14 cellular contexts compared by ENCODE assay signal in the genomic region with DNA sequence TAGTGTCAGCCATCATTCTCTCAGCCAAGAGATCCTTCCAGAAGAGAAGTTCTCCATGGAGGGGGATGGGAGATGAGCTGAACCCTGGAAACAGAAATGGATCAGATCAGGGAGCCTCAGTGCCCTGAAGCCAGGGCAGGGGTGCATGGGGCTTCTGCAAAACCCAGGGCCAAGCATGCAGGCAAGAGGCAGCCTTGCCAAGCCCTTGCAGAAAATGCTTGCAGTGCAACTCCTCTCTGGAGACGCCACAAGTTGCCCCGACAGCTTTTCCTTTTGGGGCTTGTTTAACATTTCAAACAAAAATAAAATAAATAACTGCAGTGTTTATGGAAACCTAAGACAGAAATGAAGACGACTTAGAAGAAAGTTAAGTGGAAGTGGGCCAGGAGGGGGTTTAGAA.
DNase-seq lines count a peak whose midpoint lies in the region; ATAC-seq and TF ChIP-seq lines count a peak whose summit lies in the region.
"Had no signal": no experiment of that assay in that cellular context is flagged by ENCODE, and none has a peak within 500 bp of the region (broad histone marks: within the 10 kb centered on the region; RNA-seq: fewer than 3 reads in every experiment).

No MANE protein-coding gene starts in this region.

- H3K4me2 ChIP-seq in PC-9: no peak overlapping the region
- H3K4me2 ChIP-seq: GM23338 had no signal

- H3K9me3 Mint-ChIP-seq in endodermal cell: no peaks in the 10 kb centered on the region
- H3K9me3 Mint-ChIP-seq in nephron: no peaks in the 10 kb centered on the region
- H3K9me3 Mint-ChIP-seq in stimulated activated naive CD8-positive, alpha-beta T cell treated with anti-CD3 and anti-CD28 coated beads, Interleukin-15, amount 100 ng/mL, for 72 hours: peaks cover 5 to 8% of the 10 kb centered on the region in 2 donors
- H3K9me3 Mint-ChIP-seq: GM23338 had no signal

- H3K27me3 ChIP-seq in PC-9 (ENCODE audit: insufficient read depth, low read depth) (no peaks in the 10 kb centered on the region; the same call in 1 of the 2 replicates), endodermal cell (ENCODE audit: control insufficient read depth, insufficient read depth, low read length, poor library complexity, severe bottlenecking) (no peaks in the 10 kb centered on the region)

- H3K36me3 Mint-ChIP-seq in endodermal cell (ENCODE audit: low read depth): no peaks in the 10 kb centered on the region
- no peaks in the 10 kb centered on the region for H3K36me3 Mint-ChIP-seq in nephron (ENCODE audit: low read depth)
- H3K36me3 Mint-ChIP-seq: CD4-positive, alpha-beta memory T cell had no signal

- POLR2A ChIA-PET in PC-9 (lab: Charles Lee; ENCODE audit: unreplicated experiment): no interaction called here

- no peak for DNase-seq in PC-9
- DNase-seq in endodermal cell: peak; percentile 35
- no peak for DNase-seq in DMS 273 treated with DMSO at 0.1 percent for 48 hours (lab: John Stamatoyannopoulos, UW)
- no peak for DNase-seq in stimulated activated naive CD4-positive, alpha-beta T cell treated with Interleukin-2 at 50 U/mL for 16 hours (lab: John Stamatoyannopoulos, UW)
- no peak for DNase-seq in stimulated activated naive CD8-positive, alpha-beta T cell treated with anti-CD3 and anti-CD28 coated beads, Interleukin-15, amount 100 ng/mL, for 72 hours
- DNase-seq: C1 segment of cervical spinal cord; Calu3; CD4-positive, alpha-beta memory T cell; COR-L47; DMS153; DND-41; HCEC 1CT had no signal

- H3K27me3 Mint-ChIP-seq in endodermal cell (ENCODE audit: insufficient read depth): peaks cover 24% of the 10 kb centered on the region
- peaks cover 4% of the 10 kb centered on the region for H3K27me3 Mint-ChIP-seq in nephron (ENCODE audit: low read depth)
- peaks cover 27% of the 10 kb centered on the region for H3K27me3 Mint-ChIP-seq in stimulated activated naive CD8-positive, alpha-beta T cell treated with anti-CD3 and anti-CD28 coated beads, Interleukin-15, amount 100 ng/mL, for 72 hours

- intact Hi-C loops in PC-9 (cut with micrococcal nuclease; ENCODE audit: unreplicated experiment): no loop called here

- no TSS peak for BruUV-seq in PC-9 (replicated peaks; lab: Mats Ljungman, UMichigan)

- no peak overlapping the region for H3K9ac ChIP-seq in endodermal cell (ENCODE audit: extremely low read depth, low read length, poor library complexity, severe bottlenecking)

- H3K79me2 ChIP-seq in PC-9 (ENCODE audit: low read depth): no peaks in the 10 kb centered on the region

- H3K4me1 Mint-ChIP-seq in endodermal cell (no peaks in the 10 kb centered on the region), nephron (peaks cover 36% of the 10 kb centered on the region)
- no peaks in the 10 kb centered on the region for H3K4me1 Mint-ChIP-seq in stimulated activated naive CD8-positive, alpha-beta T cell treated with anti-CD3 and anti-CD28 coated beads, Interleukin-15, amount 100 ng/mL, for 72 hours
- H3K4me1 Mint-ChIP-seq: GM23338 had no signal

- no peak overlapping the region for H3K4me3 ChIP-seq in PC-9
- no peak overlapping the region for H3K4me3 ChIP-seq in endodermal cell (ENCODE audit: low read length)
- H3K4me3 ChIP-seq: GM23338 had no signal

- H3K27ac ChIP-seq in PC-9 (no peak overlapping the region), endodermal cell (ENCODE audit: low read depth, low read length) (no peak overlapping the region)

- H3F3A ChIP-seq in PC-9 (ENCODE audit: insufficient read depth, low read depth): no peaks in the 10 kb centered on the region

- H4K20me1 ChIP-seq in PC-9 (ENCODE audit: insufficient read depth): no peaks in the 10 kb centered on the region

- H3K4me1 ChIP-seq in PC-9 (replicated peaks; ENCODE audit: insufficient read depth) (no peaks in the 10 kb centered on the region), endodermal cell (ENCODE audit: control insufficient read depth, insufficient read depth, low read length) (no peaks in the 10 kb centered on the region)

- CTCF ChIA-PET in PC-9 (lab: Charles Lee): no interaction called here

- peaks cover 5% of the 10 kb centered on the region; the same call in 1 of the 2 replicates for H3K9me3 ChIP-seq in PC-9 (ENCODE audit: insufficient read depth, low read depth)
- no peaks in the 10 kb centered on the region for H3K9me3 ChIP-seq in endodermal cell (ENCODE audit: control insufficient read depth, low read length)

- TF ChIP-seq CTCF in PC-9 (conservative IDR thresholded peaks at IDR 0.05) (0 out of 2 replicates have a peak, but pooled peaks have one; percentile 0), endodermal cell (conservative IDR thresholded peaks at IDR 0.05) (peak; percentile 15), nephron (IDR thresholded peaks at IDR 0.05; ENCODE audit: unreplicated experiment in 3 of 3) (peak in 1 of 3 experiments; percentile 11)

- no peak for ATAC-seq in stimulated activated naive CD8-positive, alpha-beta T cell treated with anti-CD3 and anti-CD28 coated beads, Interleukin-15, amount 100 ng/mL, for 72 hours
- ATAC-seq: GM23338 had no signal

- H2AFZ ChIP-seq in PC-9: no peak overlapping the region
- H2AFZ ChIP-seq: GM23338 had no signal

- no peaks in the 10 kb centered on the region for H3K9me2 ChIP-seq in PC-9 (ENCODE audit: insufficient read depth)

- no peaks in the 10 kb centered on the region for H3K36me3 ChIP-seq in PC-9 (ENCODE audit: low read depth)
- H3K36me3 ChIP-seq in endodermal cell (ENCODE audit: control insufficient read depth, insufficient read depth, low read length): no peaks in the 10 kb centered on the region

- WGBS in endodermal cell (ENCODE audit: insufficient coverage in 1 of 2, insufficient read length in 1 of 2), 2 experiments: 71 to 89% methylated on average over 1 to 3 of the region's 3 CpGs

- H3K4me3 Mint-ChIP-seq in endodermal cell (no peak overlapping the region), nephron (no peak overlapping the region)
- H3K4me3 Mint-ChIP-seq in stimulated activated naive CD8-positive, alpha-beta T cell treated with anti-CD3 and anti-CD28 coated beads, Interleukin-15, amount 100 ng/mL, for 72 hours: no peak overlapping the region
- H3K4me3 Mint-ChIP-seq: CD4-positive, alpha-beta memory T cell; GM23338 had no signal

- H3K27ac Mint-ChIP-seq in endodermal cell (no peak overlapping the region), nephron (peak overlapping the region in 2 of 3 experiments; percentile 76 to 90)
- no peak overlapping the region for H3K27ac Mint-ChIP-seq in stimulated activated naive CD8-positive, alpha-beta T cell treated with anti-CD3 and anti-CD28 coated beads, Interleukin-15, amount 100 ng/mL, for 72 hours
- H3K27ac Mint-ChIP-seq: CD4-positive, alpha-beta memory T cell; GM23338 had no signal

Comparison
In these comparisons a context has a peak if more than half of its experiments do, and no peak if none do; other contexts are left out.
1. H3K27ac Mint-ChIP-seq: peak in nephron (2 of 3); none in endodermal cell (single experiment) and stimulated activated naive CD8-positive, alpha-beta T cell treated with anti-CD3 and anti-CD28 coated beads, Interleukin-15, amount 100 ng/mL, for 72 hours (0 of 2).